1 cellular context compared by ENCODE assay signal in the genomic region with DNA sequence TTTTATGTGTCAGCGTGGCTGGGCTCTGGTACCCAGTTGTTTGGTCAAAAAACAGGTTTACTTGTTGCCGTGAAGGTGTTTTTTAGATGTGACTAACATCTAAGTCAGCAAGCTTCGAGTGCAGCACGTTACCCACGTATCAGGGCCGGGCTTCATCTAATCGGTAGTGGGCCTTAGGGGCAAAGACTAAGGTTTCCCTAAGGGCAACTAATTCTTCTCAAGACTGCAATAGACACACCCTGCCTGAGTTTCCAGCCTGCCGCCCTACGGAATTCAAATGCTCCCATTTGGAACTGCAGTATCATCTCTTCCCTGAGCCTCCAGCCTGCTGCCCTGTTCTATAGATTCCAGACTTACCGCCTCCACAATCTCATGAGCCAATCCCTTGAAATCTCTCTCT.
TF ChIP-seq lines count a peak whose summit lies in the region.

No MANE protein-coding gene starts in this region.

TF ChIP-seq in IMR-90, 13 proteins besides CTCF, POLR2A, EP300 and RAD21:
- TF ChIP-seq SMC3 (IDR thresholded peaks at IDR 0.05; ENCODE audit: low read depth, low read length) (no peak), RFX5 (IDR thresholded peaks at IDR 0.05; ENCODE audit: low read depth, low read length) (no peak), MAFK (IDR thresholded peaks at IDR 0.05; ENCODE audit: low read depth, low read length) (no peak)
